In genomic region chr16:67429799-67430503, GRCh38 we compare ENCODE assay signal across 8 cellular contexts. TPM values are rescaled to one million over a fixed set of nuclear protein-coding genes. Genes with fewer than 3 reads are reported as not detected.
DNase-seq lines count a peak whose midpoint lies in the region; ATAC-seq and TF ChIP-seq lines count a peak whose summit lies in the region.

No MANE protein-coding gene starts in this region.

- peaks cover 19% of the 10 kb centered on the region for H3K4me1 Mint-ChIP-seq in CD14-positive monocyte
- H3K4me1 Mint-ChIP-seq in osteocyte (ENCODE audit: unreplicated experiment), result peaks cover 26% of the 10 kb centered on the region

- H4K20me1 ChIP-seq in OCI-LY3 (ENCODE audit: insufficient read depth, low read length), result no peaks in the 10 kb centered on the region

- H3K4me2 ChIP-seq in OCI-LY3 (ENCODE audit: low read length), result peak overlapping the region; percentile 75

- H3K4me3 Mint-ChIP-seq in CD14-positive monocyte, result peak overlapping the region; percentile 71 to 90
- peak overlapping the region; percentile 69 for H3K4me3 Mint-ChIP-seq in osteocyte (ENCODE audit: unreplicated experiment)

- H3K27me3 Mint-ChIP-seq in CD14-positive monocyte (ENCODE audit: low read depth in 3 of 3), result peaks cover 54 to 70% (median 61%) of the 10 kb centered on the region in 3 donors
- H3K27me3 Mint-ChIP-seq in osteocyte (ENCODE audit: unreplicated experiment), result peaks cover 10% of the 10 kb centered on the region

- H3K4me3 ChIP-seq in OCI-LY3 (ENCODE audit: low read length), result peak overlapping the region; percentile 76
- H3K4me3 ChIP-seq in epithelial cell of esophagus (ENCODE audit: low read length), result peak overlapping the region; percentile 39

- H3K27ac Mint-ChIP-seq in CD14-positive monocyte (no peak overlapping the region), osteocyte (ENCODE audit: unreplicated experiment) (no peak overlapping the region)

- H3K9me3 Mint-ChIP-seq in CD14-positive monocyte (peaks cover 0 to 21% (median 3%) of the 10 kb centered on the region in 7 donors), osteocyte (ENCODE audit: unreplicated experiment) (no peaks in the 10 kb centered on the region)

- H3K36me3 Mint-ChIP-seq in CD14-positive monocyte (peaks cover 18 to 24% of the 10 kb centered on the region in 2 donors), osteocyte (ENCODE audit: unreplicated experiment) (peaks cover 6% of the 10 kb centered on the region)

- H3K27me3 ChIP-seq in OCI-LY3 (ENCODE audit: low read depth, low read length), result peaks cover 11% of the 10 kb centered on the region

- no peaks in the 10 kb centered on the region for H3K79me2 ChIP-seq in OCI-LY3 (ENCODE audit: low read length)

- no peaks in the 10 kb centered on the region for H3K9me3 ChIP-seq in OCI-LY3 (ENCODE audit: insufficient read depth, low read length)

- H3K27ac ChIP-seq in OCI-LY3 (ENCODE audit: low read length), result no peak overlapping the region

- peak overlapping the region; percentile 57; the same call in 1 of the 2 replicates for H2AFZ ChIP-seq in OCI-LY3 (ENCODE audit: low read depth, low read length)

- DNase-seq in CD14-positive monocyte (ENCODE audit: low spot score), result no peak
- DNase-seq in epithelial cell of esophagus (ENCODE audit: low read depth), result no peak
- DNase-seq in osteocyte (ENCODE audit: extremely low spot score, unreplicated experiment), result no peak
- no peak for DNase-seq in NCI-H69 (lab: John Stamatoyannopoulos, UW)
- DNase-seq in cardiac septum (ENCODE audit: low spot score), result no peak
- DNase-seq in GDM1 (lab: John Stamatoyannopoulos, UW), result no peak

- H3K36me3 ChIP-seq in OCI-LY3 (replicated peaks; ENCODE audit: low read depth, low read length), result no peaks in the 10 kb centered on the region

- TF ChIP-seq CTCF in CD14-positive monocyte (IDR thresholded peaks at IDR 0.05) (no peak), OCI-LY3 (IDR thresholded peaks at IDR 0.05; ENCODE audit: low read depth, low read length) (no peak), epithelial cell of esophagus (IDR thresholded peaks at IDR 0.05; ENCODE audit: insufficient read depth, low read depth, low read length, missing control alignments) (no peak), osteocyte (IDR thresholded peaks at IDR 0.05) (no peak)

- ATAC-seq in HG03097 (IDR thresholded peaks at IDR 0.05; ENCODE audit: low FRiP score, unreplicated experiment), result no peak

- intact Hi-C loops in CD14-positive monocyte (cut with micrococcal nuclease) (loop anchor here (2.0 to 5.0 kb wide), 2 partner anchors 35 to 37 kb away; no protein-coding TSS in a partner anchor), cardiac septum (cut with DNase I) (loop anchor here (5.0 kb wide), 1 partner anchor 37 kb away; no protein-coding TSS in a partner anchor)

- H3K9ac ChIP-seq in OCI-LY3 (ENCODE audit: low read length), result peak overlapping the region; percentile 41

- H3K4me1 ChIP-seq in OCI-LY3 (ENCODE audit: low read length), result peaks cover 12% of the 10 kb centered on the region

RNA-seq across cellular contexts. Expression of gene HSD11B2, which starts 1.0 kb away (rescaled TPM):
- not detected for polyA plus RNA-seq in CD14-positive monocyte
- 0.40 and 0.68 TPM in 2 replicates for total RNA-seq in osteocyte
- 0.27 TPM for total RNA-seq in cardiac septum

RNA-seq across cellular contexts. Expression of gene ZDHHC1, which starts 13.7 kb away (rescaled TPM):
- polyA plus RNA-seq in CD14-positive monocyte, result 10 to 100 TPM in 1 of 2 donors, 1 to 10 TPM in 1; 6.0 to 14.2 TPM
- 13.5 and 15.4 TPM in 2 replicates for total RNA-seq in osteocyte
- total RNA-seq in cardiac septum, result 4.6 TPM

RNA-seq across cellular contexts. Expression of gene TPPP3, which starts 36.7 kb away (rescaled TPM):
- polyA plus RNA-seq in CD14-positive monocyte, result 100 to 1,000 TPM in 1 of 2 donors, 10 to 100 TPM in 1; 63.1 to 123 TPM
- 1.4 and 1.5 TPM in 2 replicates for total RNA-seq in osteocyte
- 9.6 TPM for total RNA-seq in cardiac septum

RNA-seq across cellular contexts. Expression of gene ATP6V0D1, which starts 51.0 kb away (rescaled TPM):
- polyA plus RNA-seq in CD14-positive monocyte, result 100 to 1,000 TPM; 631 to 687 TPM
- 112 and 116 TPM in 2 replicates for total RNA-seq in osteocyte
- 58.8 TPM for total RNA-seq in cardiac septum

RNA-seq across cellular contexts. Expression of gene AGRP, which starts 53.4 kb away (rescaled TPM):
- under 1 TPM; 0.32 to 0.54 TPM for polyA plus RNA-seq in CD14-positive monocyte
- total RNA-seq in osteocyte (not detected in 2 replicates), cardiac septum (not detected)
